ENCODE assay signal across 1 cellular context in the genomic region with DNA sequence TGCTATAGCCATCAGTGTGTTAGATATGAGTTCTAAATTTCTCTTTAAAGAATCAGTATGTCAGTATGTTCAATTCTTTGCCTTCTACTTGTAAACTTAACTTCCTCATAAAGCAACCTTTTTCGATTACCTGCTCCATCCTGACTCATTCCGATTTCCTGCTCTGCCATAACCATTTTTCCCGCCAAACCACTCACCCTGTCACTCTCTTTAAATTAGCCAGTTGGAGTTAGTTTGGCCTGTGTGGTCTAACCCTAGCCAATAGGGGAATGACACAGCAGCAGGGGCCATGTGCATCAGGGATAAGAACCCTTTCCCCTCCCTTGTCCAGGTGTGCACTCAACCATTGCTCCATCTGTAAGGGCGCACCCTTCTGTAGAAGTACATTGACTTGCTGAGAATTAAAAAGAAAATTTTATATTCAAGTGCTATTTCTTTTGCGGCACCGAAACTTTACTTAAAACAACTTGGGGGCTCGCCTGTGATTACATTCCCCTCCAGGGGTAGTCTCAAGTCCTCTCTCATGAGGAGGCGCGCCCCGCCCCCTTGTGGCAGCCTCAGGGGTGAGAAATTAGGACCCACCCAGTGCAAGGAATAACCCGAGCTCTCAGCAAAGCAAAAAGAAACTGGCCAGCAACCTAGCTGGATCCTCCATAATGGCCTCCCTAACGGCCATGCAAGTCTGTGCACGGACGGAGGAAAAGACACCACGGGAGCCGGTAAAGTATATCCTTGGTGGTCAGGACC.
TF ChIP-seq lines count a peak whose summit lies in the region.

No MANE protein-coding gene starts in this region.

TF ChIP-seq in GM12878, 131 proteins besides CTCF, POLR2A, EP300 and RAD21:
- TF ChIP-seq SMC3 (IDR thresholded peaks at IDR 0.05; ENCODE audit: borderline replicate concordance, low read length) (peak; percentile 41), YY1 (IDR thresholded peaks at IDR 0.05; ENCODE audit: low read depth, low read length) (peak; percentile 27; the same call in 1 of the 2 replicates)
